ENCODE assay signal across 19 cellular contexts in the genomic region with DNA sequence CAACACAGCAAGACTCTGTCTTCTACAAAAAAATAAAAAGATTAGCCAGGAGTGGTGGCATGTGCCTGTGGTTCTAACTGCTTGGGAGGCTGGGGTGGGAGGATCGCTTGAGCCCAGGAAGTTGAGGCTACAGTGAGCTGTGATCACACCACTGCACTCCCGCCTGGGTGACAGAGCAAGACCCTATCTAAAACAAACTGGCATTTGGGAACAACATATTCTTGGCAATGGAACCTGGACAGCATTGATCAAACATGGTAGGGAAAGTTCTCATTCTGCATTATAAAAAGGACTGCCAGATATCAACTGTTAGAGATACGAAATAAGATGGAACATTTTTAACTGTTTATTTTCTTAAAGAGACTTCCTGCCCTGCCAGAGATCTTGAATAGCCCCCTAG.
A peak's percentile ranks its signal among the peaks of the same experiment; 100 is the strongest.
DNase-seq lines count a peak whose midpoint lies in the region; ATAC-seq, FAIRE-seq and TF ChIP-seq lines count a peak whose summit lies in the region.
"Had no signal": no experiment of that assay in that cellular context is flagged by ENCODE, and none has a peak within 500 bp of the region (broad histone marks: within the 10 kb centered on the region; RNA-seq: fewer than 3 reads in every experiment).

No MANE protein-coding gene starts in this region.

- H3K4me3 Mint-ChIP-seq in activated naive CD4-positive, alpha-beta T cell treated with anti-CD3 and anti-CD28 coated beads, Interleukin-2, amount 50 U/mL, for 24 hours, result no peak overlapping the region

- H3K36me3 Mint-ChIP-seq in activated naive CD4-positive, alpha-beta T cell treated with anti-CD3 and anti-CD28 coated beads, Interleukin-2, amount 50 U/mL, for 24 hours, result peaks cover 5% of the 10 kb centered on the region

- H3K4me1 ChIP-seq in OCI-LY7 (ENCODE audit: insufficient read depth, low read length, poor library complexity, severe bottlenecking) (peaks cover 92% of the 10 kb centered on the region), K562 (replicated peaks in 1 of 2; ENCODE audit: control insufficient read depth in 2 of 2, insufficient read depth in 2 of 2, low read length in 2 of 2) (peaks cover 0 to 11% of the 10 kb centered on the region in 2 experiments; a peak in 2 of 5 replicates), spleen (peaks cover 53 to 100% (median 84%) of the 10 kb centered on the region in 6 donors)
- H3K4me1 ChIP-seq: colonic mucosa, foreskin keratinocyte, SJSA1 had no signal

- H3K79me2 ChIP-seq in OCI-LY7 (ENCODE audit: insufficient read depth, low read depth, low read length), result peaks cover 81% of the 10 kb centered on the region
- H3K79me2 ChIP-seq in K562 (ENCODE audit: control insufficient read depth, insufficient read depth, low read length), result peaks cover 70% of the 10 kb centered on the region

- H3K9me1 ChIP-seq in K562 (ENCODE audit: control insufficient read depth, insufficient read depth, low read length), result peaks cover 3% of the 10 kb centered on the region

- H3K27ac ChIP-seq in OCI-LY7 (ENCODE audit: low read depth, low read length, poor library complexity, severe bottlenecking) (peak overlapping the region; percentile 63), K562 (ENCODE audit: extremely low read depth, low read depth, low read length) (no peak overlapping the region), spleen (peak overlapping the region in 7 of 8 donors; percentile 6 to 69 (median 45))
- H3K27ac ChIP-seq: colonic mucosa, foreskin keratinocyte, PC-9, SJSA1 had no signal

- no peak overlapping the region for H2AFZ ChIP-seq in OCI-LY7 (ENCODE audit: low read length)
- no peak overlapping the region for H2AFZ ChIP-seq in K562 (ENCODE audit: low read depth, low read length)
- H2AFZ ChIP-seq: PC-9 had no signal

- H3K27me3 Mint-ChIP-seq in activated naive CD4-positive, alpha-beta T cell treated with anti-CD3 and anti-CD28 coated beads, Interleukin-2, amount 50 U/mL, for 24 hours, result no peaks in the 10 kb centered on the region

- no peak overlapping the region for H3K9ac ChIP-seq in K562 (ENCODE audit: insufficient read depth in 1 of 2, low read depth in 2 of 2, low read length in 2 of 2)

- H3K4me1 Mint-ChIP-seq in activated naive CD4-positive, alpha-beta T cell treated with anti-CD3 and anti-CD28 coated beads, Interleukin-2, amount 50 U/mL, for 24 hours, result peaks cover 92% of the 10 kb centered on the region

- no peaks in the 10 kb centered on the region for H3K9me3 Mint-ChIP-seq in activated naive CD4-positive, alpha-beta T cell treated with anti-CD3 and anti-CD28 coated beads, Interleukin-2, amount 50 U/mL, for 24 hours

- H3K27me3 ChIP-seq in K562 (ENCODE audit: control insufficient read depth in 2 of 2, insufficient read depth in 2 of 2, low read length in 2 of 2) (no peaks in the 10 kb centered on the region), spleen (replicated peaks in 1 of 7) (no peaks in the 10 kb centered on the region)
- H3K27me3 ChIP-seq: colonic mucosa, foreskin keratinocyte, SJSA1 had no signal

- no peak for DNase-seq in activated naive CD4-positive, alpha-beta T cell (lab: John Stamatoyannopoulos, UW)
- DNase-seq in OCI-LY7 (ENCODE audit: low spot score) (no peak), K562 (ENCODE audit: extremely low read depth in 1 of 4, low spot score in 3 of 4) (no peak), spleen (no peak), kidney tubule cell (ENCODE audit: low spot score) (no peak), NCI-H1930 (lab: John Stamatoyannopoulos, UW) (no peak)
- DNase-seq: colonic mucosa, DMS 273 treated with DMSO at 0.1 percent for 48 hours, foreskin keratinocyte, IMR-90, left cardiac atrium, NCI-H1048, NCI-H69, posterior cingulate gyrus had no signal

- CTCF ChIA-PET in OCI-LY7 (lab: Charles Lee; ENCODE audit: unreplicated experiment) (interaction anchor here (1.0 to 1.8 kb wide), 4 partner anchors 33 to 71 kb away, joined by 3 to 6 read pairs (median 4); no protein-coding TSS in a partner anchor), K562 (lab: Yijun Ruan, JAX; ENCODE audit: low intra/inter-chr PET ratio) (no interaction called here)

- no peaks in the 10 kb centered on the region for H3K9me3 ChIP-seq in OCI-LY7 (ENCODE audit: low read length)
- H3K9me3 ChIP-seq in K562 (replicated peaks; ENCODE audit: control insufficient read depth, insufficient read depth, low read depth, low read length), result no peaks in the 10 kb centered on the region
- no peaks in the 10 kb centered on the region for H3K9me3 ChIP-seq in spleen
- H3K9me3 ChIP-seq: colonic mucosa, SJSA1 had no signal

- peaks cover 50% of the 10 kb centered on the region for H4K20me1 ChIP-seq in OCI-LY7 (ENCODE audit: insufficient read depth, low read length)
- peaks cover 22% of the 10 kb centered on the region; the same call in 1 of the 2 replicates for H4K20me1 ChIP-seq in K562 (replicated peaks; ENCODE audit: control insufficient read depth, insufficient read depth, low read length)

- no peak for ATAC-seq in K562
- no peak for ATAC-seq in HG03439 (IDR thresholded peaks at IDR 0.05; ENCODE audit: unreplicated experiment)
- ATAC-seq: foreskin keratinocyte, left cardiac atrium had no signal

- TF ChIP-seq CTCF in OCI-LY7 (conservative IDR thresholded peaks at IDR 0.05; ENCODE audit: low read length), result no peak
- TF ChIP-seq CTCF in K562 (IDR thresholded peaks at IDR 0.05 in 2 of 3, conservative IDR thresholded peaks at IDR 0.05 in 1 of 3; ENCODE audit: insufficient read depth in 2 of 3, low read depth in 1 of 3, low read length in 3 of 3), result no peak
- TF ChIP-seq CTCF in spleen (IDR thresholded peaks at IDR 0.05 in 8 of 11, conservative IDR thresholded peaks at IDR 0.05 in 3 of 11), result no peak

- POLR2A ChIA-PET in OCI-LY7 (lab: Charles Lee) (interaction anchor here (0.8 to 1.9 kb wide), 2 partner anchors 31 to 33 kb away, joined by 3 to 4 read pairs; no protein-coding TSS in a partner anchor), K562 (lab: Yijun Ruan, JAX) (no interaction called here)

- 94% methylated on average over 2 of the region's 3 CpGs for WGBS in K562 (ENCODE audit: insufficient coverage, low coverage, missing lambda C conversion rate)
- WGBS in spleen, 5 donors, result 70 to 80% (median 74%) methylated on average over 3 of the region's 3 CpGs

- H3K4me3 ChIP-seq in OCI-LY7 (ENCODE audit: low read depth, low read length, poor library complexity, severe bottlenecking) (no peak overlapping the region), K562 (no peak overlapping the region), spleen (no peak overlapping the region)
- H3K4me3 ChIP-seq: colonic mucosa, PC-9, SJSA1 had no signal

- TF ChIP-seq POLR2A in K562 (conservative IDR thresholded peaks at IDR 0.05), result no peak
- TF ChIP-seq POLR2A in spleen (IDR thresholded peaks at IDR 0.05), result no peak

- intact Hi-C loops in OCI-LY7 (cut with micrococcal nuclease; ENCODE audit: unreplicated experiment), result loop anchor here (1.0 to 5.0 kb wide), 7 partner anchors 30 to 136 kb away; partner anchors contain the start of gene DYNC1H1
- intact Hi-C loops in K562 (cut with micrococcal nuclease), result no loop called here
- intact Hi-C loops in spleen (cut with DNase I; ENCODE audit: low total_unique reads), result no loop called here

- BruUV-seq in OCI-LY7 (replicated peaks; lab: Mats Ljungman, UMichigan) (no TSS peak), K562 (replicated peaks; lab: Mats Ljungman, UMichigan) (no TSS peak)

- H3K36me3 ChIP-seq in OCI-LY7 (ENCODE audit: insufficient read depth, low read length) (peaks cover 23% of the 10 kb centered on the region; the same call in 1 of the 2 replicates), K562 (ENCODE audit: control insufficient read depth, insufficient read depth, low read length) (peaks cover 58% of the 10 kb centered on the region), spleen (peaks cover 0 to 26% (median 0%) of the 10 kb centered on the region in 6 donors)
- H3K36me3 ChIP-seq: colonic mucosa had no signal

- TF ChIP-seq EP300 in K562 (IDR thresholded peaks at IDR 0.05; ENCODE audit: low read length), result no peak

- peak overlapping the region; percentile 55 for H3K4me2 ChIP-seq in OCI-LY7 (ENCODE audit: low read length)
- no peak overlapping the region for H3K4me2 ChIP-seq in K562 (ENCODE audit: insufficient read depth, low read length)
- H3K4me2 ChIP-seq: PC-9 had no signal

- in situ Hi-C loops in K562 (cut with MboI), result no loop called here

- FAIRE-seq in K562 (lab: Jason Lieb, UNC), result peak; percentile 29
- FAIRE-seq: H1 had no signal

- H3K27ac Mint-ChIP-seq in activated naive CD4-positive, alpha-beta T cell treated with anti-CD3 and anti-CD28 coated beads, Interleukin-2, amount 50 U/mL, for 24 hours, result peak overlapping the region; percentile 89

- H3K9me2 ChIP-seq in OCI-LY7 (ENCODE audit: insufficient read depth, low read length), result no peaks in the 10 kb centered on the region

- TF ChIP-seq RAD21 in K562 (CRISPR knock-in tag; conservative IDR thresholded peaks at IDR 0.05 in 1 of 2, IDR thresholded peaks at IDR 0.05 in 1 of 2), result no peak

TF ChIP-seq in K562, 482 proteins besides CTCF, POLR2A, EP300 and RAD21 (continues in another document):
- no peak for TF ChIP-seq ZBTB33 (CRISPR knock-in tag; IDR thresholded peaks at IDR 0.05)
- no peak for TF ChIP-seq TAF7 (tag; IDR thresholded peaks at IDR 0.05)
- no peak for TF ChIP-seq ZNF232 (CRISPR knock-in tag; IDR thresholded peaks at IDR 0.05)
- TF ChIP-seq, protein P1, sequence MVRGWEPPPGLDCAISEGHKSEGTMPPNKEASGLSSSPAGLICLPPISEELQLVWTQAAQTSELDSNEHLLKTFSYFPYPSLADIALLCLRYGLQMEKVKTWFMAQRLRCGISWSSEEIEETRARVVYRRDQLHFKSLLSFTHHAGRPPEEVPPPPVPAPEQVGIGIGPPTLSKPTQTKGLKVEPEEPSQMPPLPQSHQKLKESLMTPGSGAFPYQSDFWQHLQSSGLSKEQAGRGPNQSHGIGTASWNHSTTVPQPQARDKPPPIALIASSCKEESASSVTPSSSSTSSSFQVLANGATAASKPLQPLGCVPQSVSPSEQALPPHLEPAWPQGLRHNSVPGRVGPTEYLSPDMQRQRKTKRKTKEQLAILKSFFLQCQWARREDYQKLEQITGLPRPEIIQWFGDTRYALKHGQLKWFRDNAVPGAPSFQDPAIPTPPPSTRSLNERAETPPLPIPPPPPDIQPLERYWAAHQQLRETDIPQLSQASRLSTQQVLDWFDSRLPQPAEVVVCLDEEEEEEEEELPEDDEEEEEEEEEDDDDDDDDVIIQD (CRISPR knock-in tag; IDR thresholded peaks at IDR 0.05), result no peak
